Comparison of ENCODE assay signal across 12 cellular contexts in genomic region chr3:99545941-99546580, GRCh38.
DNase-seq lines count a peak whose midpoint lies in the region; ATAC-seq and TF ChIP-seq lines count a peak whose summit lies in the region.
"Had no signal": no experiment of that assay in that cellular context is flagged by ENCODE, and none has a peak within 500 bp of the region (broad histone marks: within the 10 kb centered on the region; RNA-seq: fewer than 3 reads in every experiment).

No MANE protein-coding gene starts in this region.

- H3F3A ChIP-seq in PC-3 (ENCODE audit: low read length, unreplicated experiment), result no peaks in the 10 kb centered on the region

- POLR2A ChIA-PET in PC-3 (lab: Charles Lee; ENCODE audit: unreplicated experiment), result no interaction called here

- intact Hi-C loops in PC-3 (cut with micrococcal nuclease) (loop anchor here (5.0 kb wide), 1 partner anchor 206 kb away; no protein-coding TSS in a partner anchor), esophagus muscularis mucosa (cut with DNase I) (no loop called here)

- no peak for TF ChIP-seq EP300 in esophagus muscularis mucosa (IDR thresholded peaks at IDR 0.05)

- DNase-seq in PC-3 (peak; percentile 56), esophagus muscularis mucosa (ENCODE audit: extremely low spot score) (no peak), osteoblast (ENCODE audit: insufficient read length, low spot score, missing footprints) (no peak), COLO829 (ENCODE audit: low spot score) (no peak), NCI-H1930 (lab: John Stamatoyannopoulos, UW) (no peak), NCI-H524 (lab: John Stamatoyannopoulos, UW) (no peak), hippocampal formation (lab: John Stamatoyannopoulos, UW) (no peak)
- DNase-seq: activated CD4-positive, CD25-positive, alpha-beta regulatory T cell treated with anti-CD3 and anti-CD28 coated beads, Interleukin-2, amount 50 U/mL, for 72 hours; MV-4-11; NCI-H446 had no signal

- H3K36me3 ChIP-seq in ACC112 (ENCODE audit: insufficient read depth, low read length), result no peaks in the 10 kb centered on the region
- no peaks in the 10 kb centered on the region for H3K36me3 ChIP-seq in PC-3 (ENCODE audit: low read depth, low read length)
- H3K36me3 ChIP-seq in esophagus muscularis mucosa, result no peaks in the 10 kb centered on the region
- no peaks in the 10 kb centered on the region for H3K36me3 ChIP-seq in osteoblast (ENCODE audit: insufficient read depth, low read length)

- H3K27ac ChIP-seq in ACC112 (ENCODE audit: low read depth, low read length), result peak overlapping the region; percentile 88
- no peak overlapping the region for H3K27ac ChIP-seq in PC-3 (ENCODE audit: low read length)
- H3K27ac ChIP-seq in esophagus muscularis mucosa (replicated peaks in 1 of 4), result peak overlapping the region in 3 of 4 donors; percentile 21 to 42 (median 38)
- peak overlapping the region; percentile 49 for H3K27ac ChIP-seq in osteoblast (ENCODE audit: low read depth, low read length)
- H3K27ac ChIP-seq: HL-60 had no signal

- no peak for TF ChIP-seq POLR2A in esophagus muscularis mucosa (IDR thresholded peaks at IDR 0.05; ENCODE audit: low read depth)

- peak; percentile 76 for ATAC-seq in PC-3

- no peaks in the 10 kb centered on the region for H4K20me1 ChIP-seq in PC-3 (ENCODE audit: low read length)
- no peaks in the 10 kb centered on the region for H4K20me1 ChIP-seq in osteoblast (ENCODE audit: insufficient read depth, low read length)

- TF ChIP-seq CTCF in PC-3 (conservative IDR thresholded peaks at IDR 0.05; ENCODE audit: low read depth, low read length) (no peak), esophagus muscularis mucosa (IDR thresholded peaks at IDR 0.05) (no peak), osteoblast (IDR thresholded peaks at IDR 0.05; ENCODE audit: extremely low read depth, low read depth, low read length) (no peak)

- CTCF ChIA-PET in PC-3 (lab: Charles Lee), result no interaction called here

- H3K4me3 ChIP-seq in ACC112 (ENCODE audit: low read depth, low read length) (peak overlapping the region; percentile 72), PC-3 (ENCODE audit: low read length) (peak overlapping the region; percentile 39), esophagus muscularis mucosa (peak overlapping the region in 1 of 4 donors; percentile 15), osteoblast (ENCODE audit: insufficient read depth, low read length) (peak overlapping the region; percentile 58)

- WGBS in esophagus muscularis mucosa, result 29% methylated on average over 3 of the region's 3 CpGs

- H3K4me2 ChIP-seq in PC-3 (ENCODE audit: low read length) (peak overlapping the region; percentile 78), osteoblast (ENCODE audit: insufficient read depth, low read length) (peak overlapping the region; percentile 78)

- H3K27me3 ChIP-seq in ACC112 (ENCODE audit: insufficient read depth, low read length) (no peaks in the 10 kb centered on the region), PC-3 (ENCODE audit: low read length) (no peaks in the 10 kb centered on the region), esophagus muscularis mucosa (no peaks in the 10 kb centered on the region), osteoblast (ENCODE audit: insufficient read depth, low read length) (no peaks in the 10 kb centered on the region)

- H2AFZ ChIP-seq in ACC112 (ENCODE audit: low read length, unreplicated experiment), result peak overlapping the region; percentile 95
- peak overlapping the region; percentile 69 for H2AFZ ChIP-seq in PC-3 (ENCODE audit: low read length)
- H2AFZ ChIP-seq in osteoblast (ENCODE audit: low read length), result peak overlapping the region; percentile 70

- no peaks in the 10 kb centered on the region for H3K9me2 ChIP-seq in PC-3 (replicated peaks; ENCODE audit: low read length)

- H3K9me3 ChIP-seq in PC-3 (ENCODE audit: low read length), result no peaks in the 10 kb centered on the region
- H3K9me3 ChIP-seq in esophagus muscularis mucosa, result no peaks in the 10 kb centered on the region
- no peaks in the 10 kb centered on the region for H3K9me3 ChIP-seq in osteoblast (ENCODE audit: low read depth, low read length)

- H3K4me1 ChIP-seq in ACC112 (ENCODE audit: control insufficient read depth, insufficient read depth, low read length, unreplicated experiment), result peaks cover 53% of the 10 kb centered on the region
- peaks cover 44% of the 10 kb centered on the region for H3K4me1 ChIP-seq in PC-3 (ENCODE audit: insufficient read depth, low read length)
- peaks cover 10 to 30% (median 19%) of the 10 kb centered on the region in 4 donors for H3K4me1 ChIP-seq in esophagus muscularis mucosa
- peaks cover 33% of the 10 kb centered on the region for H3K4me1 ChIP-seq in osteoblast (ENCODE audit: insufficient read depth, low read length)

- H3K79me2 ChIP-seq in ACC112 (ENCODE audit: control insufficient read depth, insufficient read depth, low read length, unreplicated experiment), result no peaks in the 10 kb centered on the region
- H3K79me2 ChIP-seq in PC-3 (ENCODE audit: low read length), result no peaks in the 10 kb centered on the region
- no peaks in the 10 kb centered on the region for H3K79me2 ChIP-seq in osteoblast (ENCODE audit: insufficient read depth, low read length)

- no peak overlapping the region for H3K9ac ChIP-seq in PC-3 (ENCODE audit: low read length)

- BruUV-seq in PC-3 (replicated peaks; lab: Mats Ljungman, UMichigan), result no TSS peak
